ENCODE assay signal across 9 cellular contexts in genomic region chr14:100677925-100678765, GRCh38. TPM values are rescaled to one million over a fixed set of nuclear protein-coding genes. Genes with fewer than 3 reads are reported as not detected.
DNase-seq lines count a peak whose midpoint lies in the region; ATAC-seq, FAIRE-seq and TF ChIP-seq lines count a peak whose summit lies in the region.
"Had no signal": no experiment of that assay in that cellular context is flagged by ENCODE, and none has a peak within 500 bp of the region (broad histone marks: within the 10 kb centered on the region; RNA-seq: fewer than 3 reads in every experiment).

No MANE protein-coding gene starts in this region.

- H3K27me3 ChIP-seq in K562 (ENCODE audit: control insufficient read depth in 2 of 2, insufficient read depth in 2 of 2, low read length in 2 of 2) (no peaks in the 10 kb centered on the region), HepG2 (ENCODE audit: control insufficient read depth in 1 of 2, insufficient read depth in 2 of 2, low read length in 2 of 2) (no peaks in the 10 kb centered on the region), upper lobe of right lung (no peaks in the 10 kb centered on the region)

- TF ChIP-seq RAD21 in K562 (CRISPR knock-in tag; conservative IDR thresholded peaks at IDR 0.05 in 1 of 2, IDR thresholded peaks at IDR 0.05 in 1 of 2) (0 out of 4 replicates have a peak, but pooled peaks of 1 of the 2 experiments have one; percentile 14), HepG2 (CRISPR knock-in tag; IDR thresholded peaks at IDR 0.05) (no peak)

- peak overlapping the region; percentile 89 for H2AFZ ChIP-seq in K562 (ENCODE audit: low read depth, low read length)
- H2AFZ ChIP-seq in HepG2 (ENCODE audit: low read length) = no peak overlapping the region

- peak overlapping the region; percentile 72 to 91 for H3K9ac ChIP-seq in K562 (ENCODE audit: insufficient read depth in 1 of 2, low read depth in 2 of 2, low read length in 2 of 2)
- no peak overlapping the region; the same call in 1 of the 2 replicates for H3K9ac ChIP-seq in HepG2 (ENCODE audit: insufficient read depth, low read depth, low read length)

- no peak for TF ChIP-seq CTCF in K562 (IDR thresholded peaks at IDR 0.05 in 2 of 3, conservative IDR thresholded peaks at IDR 0.05 in 1 of 3; ENCODE audit: insufficient read depth in 2 of 3, low read depth in 1 of 3, low read length in 3 of 3)
- no peak for TF ChIP-seq CTCF in HepG2 (CRISPR knock-in tag; IDR thresholded peaks at IDR 0.05)
- no peak for TF ChIP-seq CTCF in upper lobe of right lung (IDR thresholded peaks at IDR 0.05)

- H3K9me3 ChIP-seq in K562 (replicated peaks; ENCODE audit: control insufficient read depth, insufficient read depth, low read depth, low read length) (no peaks in the 10 kb centered on the region), HepG2 (ENCODE audit: low read length) (no peaks in the 10 kb centered on the region), upper lobe of right lung (no peaks in the 10 kb centered on the region)

- no peaks in the 10 kb centered on the region for H3K9me1 ChIP-seq in K562 (ENCODE audit: control insufficient read depth, insufficient read depth, low read length)

- peak; percentile 39; the same call in 1 of the 2 replicates for TF ChIP-seq EP300 in K562 (IDR thresholded peaks at IDR 0.05; ENCODE audit: low read length)
- TF ChIP-seq EP300 in HepG2 (IDR thresholded peaks at IDR 0.05; ENCODE audit: low read depth in 2 of 2, low read length in 2 of 2) = no peak
- no peak for TF ChIP-seq EP300 in HepG2 (CRISPR knock-in tag; IDR thresholded peaks at IDR 0.05; ENCODE audit: borderline replicate concordance)

- H3K4me2 ChIP-seq in K562 (ENCODE audit: insufficient read depth, low read length) (peak overlapping the region; percentile 20; the same call in 1 of the 2 replicates), HepG2 (ENCODE audit: low read depth, low read length) (no peak overlapping the region)

- TF ChIP-seq POLR2A in K562 (conservative IDR thresholded peaks at IDR 0.05) (no peak), HepG2 (IDR thresholded peaks at IDR 0.05; ENCODE audit: insufficient read depth in 1 of 2, low read depth in 2 of 2, low read length in 2 of 2) (no peak)

- CTCF ChIA-PET in K562 (lab: Yijun Ruan, JAX; ENCODE audit: low intra/inter-chr PET ratio) = no interaction called here
- CTCF ChIA-PET in HepG2 (lab: Yijun Ruan, JAX; ENCODE audit: low intra/inter-chr PET ratio, low total read pairs) = no interaction called here

- POLR2A ChIA-PET in K562 (lab: Yijun Ruan, JAX) = interaction anchor here (1.0 kb wide), 1 partner anchor 12 kb away, joined by 3 read pairs; no protein-coding TSS in a partner anchor
- POLR2A ChIA-PET in HepG2 (lab: Yijun Ruan, JAX) = interaction anchor here (1.6 to 2.9 kb wide), 4 partner anchors 13 to 138 kb away, joined by 6 to 19 read pairs (median 7); no protein-coding TSS in a partner anchor

- FAIRE-seq in K562 (lab: Jason Lieb, UNC) (no peak), HepG2 (lab: Jason Lieb, UNC) (no peak)
- FAIRE-seq: endometrium had no signal

- DNase-seq in NCI-H510A treated with DMSO at 0.1 percent for 48 hours (lab: John Stamatoyannopoulos, UW) (peak; percentile 34), NCI-H510A (lab: John Stamatoyannopoulos, UW) (no peak), K562 (ENCODE audit: extremely low read depth in 1 of 4, low spot score in 3 of 4) (peak; percentile 64 to 85 (median 72)), HepG2 (ENCODE audit: low spot score) (no peak), upper lobe of right lung (no peak), NCI-H2029 treated with DMSO at 0.1 percent for 48 hours (lab: John Stamatoyannopoulos, UW) (no peak), HCEC 1CT (no peak)

- H3K4me1 ChIP-seq in K562 (replicated peaks in 1 of 2; ENCODE audit: control insufficient read depth in 2 of 2, insufficient read depth in 2 of 2, low read length in 2 of 2) = peaks cover 68 to 69% of the 10 kb centered on the region in 2 experiments
- peaks cover 83% of the 10 kb centered on the region for H3K4me1 ChIP-seq in HepG2 (ENCODE audit: insufficient read depth, low read length)
- peaks cover 29% of the 10 kb centered on the region for H3K4me1 ChIP-seq in upper lobe of right lung

- no peaks in the 10 kb centered on the region for H3K79me2 ChIP-seq in K562 (ENCODE audit: control insufficient read depth, insufficient read depth, low read length)
- H3K79me2 ChIP-seq in HepG2 (ENCODE audit: insufficient read depth, low read length) = no peaks in the 10 kb centered on the region

- intact Hi-C loops in K562 (cut with micrococcal nuclease) = loop anchor here (2.0 kb wide), 1 partner anchor 93 kb away; no protein-coding TSS in a partner anchor
- intact Hi-C loops in HepG2 (cut with micrococcal nuclease; ENCODE audit: unreplicated experiment) = no loop called here
- intact Hi-C loops in upper lobe of right lung (cut with DNase I) = no loop called here

- H3K27ac ChIP-seq in K562 (ENCODE audit: extremely low read depth, low read depth, low read length) = peak overlapping the region; percentile 87
- H3K27ac ChIP-seq in HepG2 (ENCODE audit: extremely low read length, insufficient read depth, low read length) = peak overlapping the region; percentile 69
- H3K27ac ChIP-seq in upper lobe of right lung = peak overlapping the region; percentile 72

- in situ Hi-C loops in K562 (cut with MboI) (no loop called here), HepG2 (cut with HindIII; ENCODE audit: extremely low pct_ligation_motif_present, low pct_unique_long_range_greater_than_20kb) (no loop called here)

- H3K36me3 ChIP-seq in K562 (ENCODE audit: control insufficient read depth, insufficient read depth, low read length) (no peaks in the 10 kb centered on the region), HepG2 (replicated peaks in 1 of 2; ENCODE audit: control insufficient read depth in 1 of 2, insufficient read depth in 2 of 2, low read length in 2 of 2) (no peaks in the 10 kb centered on the region), upper lobe of right lung (no peaks in the 10 kb centered on the region)

- no peak overlapping the region for H3K4me3 ChIP-seq in K562
- no peak overlapping the region for H3K4me3 ChIP-seq in HepG2 (replicated peaks in 1 of 3; ENCODE audit: insufficient read depth in 1 of 3, low read depth in 2 of 3, low read length in 3 of 3)
- no peak overlapping the region for H3K4me3 ChIP-seq in upper lobe of right lung

- H4K20me1 ChIP-seq in K562 (replicated peaks; ENCODE audit: control insufficient read depth, insufficient read depth, low read length) = no peaks in the 10 kb centered on the region
- H4K20me1 ChIP-seq in HepG2 (ENCODE audit: insufficient read depth, low read length) = no peaks in the 10 kb centered on the region

- ATAC-seq in K562 (peak; percentile 54), HepG2 (peak; percentile 2; the same call in 1 of the 3 replicates), upper lobe of right lung (peak; percentile 5), HG03095 (IDR thresholded peaks at IDR 0.05; ENCODE audit: unreplicated experiment) (no peak)

- BruUV-seq in K562 (replicated peaks; lab: Mats Ljungman, UMichigan) (no TSS peak), HepG2 (replicated peaks; lab: Mats Ljungman, UMichigan) (no TSS peak)

- 38% methylated on average over 14 of the region's 25 CpGs for WGBS in K562 (ENCODE audit: insufficient coverage, low coverage, missing lambda C conversion rate)
- WGBS in HepG2 (ENCODE audit: low lambda C conversion rate) = 75% methylated on average over 20 of the region's 25 CpGs

TF ChIP-seq in HepG2, 621 proteins besides CTCF, POLR2A, EP300 and RAD21 (continues in another document):
- no peak for TF ChIP-seq NRL (CRISPR knock-in tag; IDR thresholded peaks at IDR 0.05; ENCODE audit: borderline replicate concordance)

RNA-seq across cellular contexts. Expression of gene DLK1, which starts 48.5 kb away (rescaled TPM):
- 16.9 and 103 TPM in 2 replicates for total RNA-seq in K562 (2011; cell fraction: chromatin; rRNA removed; ENCODE audit: low replicate concordance)
- 80.7 and 188 TPM in 2 replicates for total RNA-seq in K562 (2011; cell fraction: nucleolus; rRNA removed)
- 58.2 and 70.2 TPM in 2 replicates for total RNA-seq in K562 (2011; cell fraction: nucleoplasm; rRNA removed)
- total RNA-seq in K562 (2014; rRNA removed) = 11.8 and 12.5 TPM in 2 replicates
- 3.9 and 5.6 TPM in 2 replicates for total RNA-seq in K562 (2014; rRNA removed; fragmentation: Illumina TruSeq; extraction: Trizol)
- total RNA-seq in K562 (2015; rRNA removed; fragmentation: Illumina TruSeq; extraction: Trizol) = 17.6 and 20.2 TPM in 2 replicates
- 44.2 and 48.3 TPM in 2 replicates for total RNA-seq in K562 (2021)
- 97.2 and 430 TPM in 2 replicates for polyA plus RNA-seq in K562 (2011; rRNA removed)
- polyA plus RNA-seq in K562 (2011; cell fraction: cytosol; rRNA removed) = 306 and 365 TPM in 2 replicates
- 296 and 371 TPM in 2 replicates for polyA plus RNA-seq in K562 (2011; cell fraction: nucleus; rRNA removed)
- 106 and 264 TPM in 2 replicates for polyA plus RNA-seq in K562 (2012)
- polyA plus RNA-seq in K562 (2014; fragmentation: Illumina TruSeq; extraction: Trizol) = 15.3 and 36.5 TPM in 2 replicates
- 1 to 10 TPM; 4.4 to 4.7 TPM for polyA plus RNA-seq in K562 (2014; fragmentation: Nextera tagmentation; extraction: Ambion mirVana)
- 21.4 and 27.5 TPM in 2 replicates for polyA plus RNA-seq in K562 (2014; rRNA removed)
- 35.4 and 85.9 TPM in 2 replicates for polyA minus RNA-seq in K562 (2011; rRNA and poly(A)+ RNA removed)
- 143 and 458 TPM in 2 replicates for polyA minus RNA-seq in K562 (2011; cell fraction: cytosol; rRNA and poly(A)+ RNA removed)
- polyA minus RNA-seq in K562 (2011; cell fraction: nucleus; rRNA and poly(A)+ RNA removed) = 44.6 and 117 TPM in 2 replicates
- total RNA-seq in HepG2 (2016; rRNA removed; fragmentation: Illumina TruSeq; extraction: Trizol) = 48.2 and 95.5 TPM in 2 replicates
- 20.1 and 21.5 TPM in 2 replicates for total RNA-seq in HepG2 (2016; cell fraction: cytosol; rRNA removed; fragmentation: Illumina TruSeq; extraction: Trizol; ENCODE audit: low read depth)
- total RNA-seq in HepG2 (2016; cell fraction: insoluble cytoplasmic fraction; rRNA removed; fragmentation: Illumina TruSeq; extraction: Trizol) = 42.8 and 103 TPM in 2 replicates
- 36.0 and 50.6 TPM in 2 replicates for total RNA-seq in HepG2 (2016; cell fraction: membrane; rRNA removed; fragmentation: Illumina TruSeq; extraction: Trizol)
- total RNA-seq in HepG2 (2016; cell fraction: nucleus; rRNA removed; fragmentation: Illumina TruSeq; extraction: Trizol) = 89.0 and 105 TPM in 2 replicates
- polyA plus RNA-seq in HepG2 (2011; rRNA removed) = 312 and 395 TPM in 2 replicates
- 265 and 361 TPM in 2 replicates for polyA plus RNA-seq in HepG2 (2011; cell fraction: cytosol; rRNA removed)
- 341 and 399 TPM in 2 replicates for polyA plus RNA-seq in HepG2 (2011; cell fraction: nucleus; rRNA removed)
- 757 and 768 TPM in 2 replicates for polyA plus RNA-seq in HepG2 (2012)
- 47.2 and 71.3 TPM in 2 replicates for polyA plus RNA-seq in HepG2 (2016; cell fraction: cytosol; fragmentation: Illumina TruSeq; extraction: Trizol; ENCODE audit: low read depth)
- polyA plus RNA-seq in HepG2 (2016; cell fraction: insoluble cytoplasmic fraction; fragmentation: Illumina TruSeq; extraction: Trizol; ENCODE audit: low read depth) = 105 and 121 TPM in 2 replicates
- polyA plus RNA-seq in HepG2 (2016; cell fraction: membrane; fragmentation: Illumina TruSeq; extraction: Trizol; ENCODE audit: low read depth) = 59.9 and 79.2 TPM in 2 replicates
- 324 and 361 TPM in 2 replicates for polyA plus RNA-seq in HepG2 (2016; cell fraction: nucleus; fragmentation: Illumina TruSeq; extraction: Trizol; ENCODE audit: insufficient read depth, low read depth)
- polyA minus RNA-seq in HepG2 (2011; rRNA and poly(A)+ RNA removed; ENCODE audit: low replicate concordance) = 0.49 and 99.7 TPM in 2 replicates
- 86.7 and 119 TPM in 2 replicates for polyA minus RNA-seq in HepG2 (2011; cell fraction: cytosol; rRNA and poly(A)+ RNA removed)
- 18.8 and 31.0 TPM in 2 replicates for polyA minus RNA-seq in HepG2 (2011; cell fraction: nucleus; rRNA and poly(A)+ RNA removed)
- not detected for total RNA-seq in upper lobe of right lung

Comparison
In these comparisons a context has a peak if more than half of its experiments do, and no peak if none do; other contexts are left out.
1. DNase-seq: peak in NCI-H510A treated with DMSO at 0.1 percent for 48 hours (single experiment) and K562 (4 of 4); none in NCI-H510A (single experiment), HepG2 (single experiment), upper lobe of right lung (single experiment), NCI-H2029 treated with DMSO at 0.1 percent for 48 hours (single experiment) and HCEC 1CT (single experiment).
2. Peak in every context shown above with its lines, with median percentiles within 50 percentile points of each other: H3K27ac ChIP-seq.